Comparison of ENCODE assay signal across 10 cellular contexts in the genomic region with DNA sequence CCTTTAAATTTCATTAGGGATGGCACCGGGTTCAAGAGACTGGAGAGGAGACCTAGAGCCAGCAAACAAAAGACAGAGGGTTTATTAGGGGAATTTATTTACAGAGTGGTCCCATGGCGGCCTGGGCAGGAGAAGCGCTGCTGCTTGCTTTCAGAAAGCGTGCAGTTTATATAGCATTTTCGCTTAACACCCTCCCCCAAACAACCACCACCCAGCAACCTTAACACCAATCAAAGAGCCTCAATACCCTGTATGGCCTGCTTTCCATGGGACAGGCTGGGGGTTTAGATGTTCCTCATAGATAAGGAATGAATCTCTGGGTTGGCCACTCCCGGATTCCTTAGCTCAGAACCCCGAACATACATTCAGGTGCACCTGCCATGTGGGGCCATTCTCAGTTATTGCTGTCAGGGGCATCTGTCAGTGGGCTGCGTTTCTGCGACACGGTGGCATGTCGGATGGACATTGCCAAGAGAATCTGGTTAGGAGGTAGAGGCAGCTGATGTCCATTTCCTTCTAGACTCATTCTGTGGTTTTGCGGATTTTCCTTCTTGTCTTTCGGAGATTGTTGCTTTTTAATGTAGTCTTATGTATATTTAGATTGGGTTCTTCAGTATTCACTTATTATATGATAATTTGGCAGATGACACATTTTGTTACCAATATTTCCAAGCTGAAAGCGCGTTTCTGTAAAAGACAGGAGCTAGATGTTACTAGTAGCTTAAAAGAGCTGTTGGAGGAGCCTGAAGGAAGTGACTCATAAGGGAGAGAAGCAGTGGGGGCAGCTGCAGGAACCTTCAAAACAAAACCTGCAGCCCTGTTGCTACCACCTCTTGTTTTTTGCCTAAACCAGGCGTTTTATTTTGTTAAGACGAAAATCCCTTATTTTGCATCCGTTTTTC. TPM values are rescaled to one million over a fixed set of nuclear protein-coding genes. Genes with fewer than 3 reads are reported as not detected.
DNase-seq lines count a peak whose midpoint lies in the region; ATAC-seq, FAIRE-seq and TF ChIP-seq lines count a peak whose summit lies in the region.
"Had no signal": no experiment of that assay in that cellular context is flagged by ENCODE, and none has a peak within 500 bp of the region (broad histone marks: within the 10 kb centered on the region; RNA-seq: fewer than 3 reads in every experiment).

No MANE protein-coding gene starts in this region.

- TF ChIP-seq POLR2A in endothelial cell of umbilical vein (IDR thresholded peaks at IDR 0.05; ENCODE audit: low read depth, low read length) (no peak), suprapubic skin (IDR thresholded peaks at IDR 0.05) (no peak)

- H3K27me3 ChIP-seq in endothelial cell of umbilical vein (ENCODE audit: control insufficient read depth in 2 of 2, insufficient read depth in 2 of 2, low read length in 2 of 2) (no peaks in the 10 kb centered on the region), suprapubic skin (no peaks in the 10 kb centered on the region)

- dilution Hi-C loops in endothelial cell of umbilical vein (cut with MboI; ENCODE audit: extremely low pct_ligation_motif_present, low sequenced_read_pairs) = no loop called here

- no peak overlapping the region for H2AFZ ChIP-seq in endothelial cell of umbilical vein (ENCODE audit: low read depth, low read length)

- WGBS in suprapubic skin = 75% methylated on average over 18 of the region's 18 CpGs

- H3K4me2 ChIP-seq in endothelial cell of umbilical vein (ENCODE audit: insufficient read depth, low read length) = peak overlapping the region; percentile 89

- H3K4me3 ChIP-seq in endothelial cell of umbilical vein (replicated peaks in 1 of 3; ENCODE audit: insufficient read depth in 1 of 3, low read depth in 1 of 3, low read length in 3 of 3) (peak overlapping the region in 1 of 3 experiments; percentile 3), suprapubic skin (peak overlapping the region; percentile 11)

- FAIRE-seq in endothelial cell of umbilical vein (lab: Jason Lieb, UNC) = peak; percentile 70

- intact Hi-C loops in cardiac septum (cut with DNase I) (no loop called here), Right ventricle myocardium inferior (cut with DNase I) (no loop called here), endothelial cell of umbilical vein (cut with micrococcal nuclease) (no loop called here)

- H3K4me1 ChIP-seq in endothelial cell of umbilical vein (ENCODE audit: control insufficient read depth, extremely low read depth, insufficient read depth, low read length) (peaks cover 17% of the 10 kb centered on the region), suprapubic skin (peaks cover 16% of the 10 kb centered on the region)

- H4K20me1 ChIP-seq in endothelial cell of umbilical vein (replicated peaks; ENCODE audit: control insufficient read depth, extremely low read depth, insufficient read depth, low read length) = no peaks in the 10 kb centered on the region

- no peaks in the 10 kb centered on the region for H3K9me1 ChIP-seq in endothelial cell of umbilical vein (replicated peaks; ENCODE audit: control insufficient read depth, extremely low read depth, insufficient read depth, low read length)

- peaks cover 42% of the 10 kb centered on the region for H3K79me2 ChIP-seq in endothelial cell of umbilical vein (ENCODE audit: control insufficient read depth, insufficient read depth, low read length)

- peak; percentile 51 for DNase-seq in cardiac septum (ENCODE audit: low spot score)
- no peak for DNase-seq in Right ventricle myocardium inferior (ENCODE audit: missing footprints)
- peak; percentile 31 for DNase-seq in SIG-M5 (lab: John Stamatoyannopoulos, UW)
- DNase-seq in endothelial cell of umbilical vein (ENCODE audit: low read depth, low spot score) = peak; percentile 66
- no peak for DNase-seq in suprapubic skin (ENCODE audit: low spot score in 2 of 2)
- DNase-seq in Kasumi-1 (lab: John Stamatoyannopoulos, UW) = no peak
- DNase-seq in NCI-H69 (lab: John Stamatoyannopoulos, UW) = no peak
- DNase-seq: GDM1; stimulated activated CD4-positive, alpha-beta T cell treated with anti-CD3 and anti-CD28 coated beads, Interleukin-2, amount 100 ng/mL, for 48 hours had no signal

- TF ChIP-seq CTCF in endothelial cell of umbilical vein (IDR thresholded peaks at IDR 0.05; ENCODE audit: extremely low read depth in 1 of 2, insufficient read depth in 1 of 2, low read depth in 1 of 2, low read length in 2 of 2) (no peak), suprapubic skin (IDR thresholded peaks at IDR 0.05) (no peak)

- CTCF ChIA-PET in endothelial cell of umbilical vein (lab: Charles Lee) = interaction anchor here (0.9 to 4.2 kb wide), 7 partner anchors 9 to 245 kb away, joined by 3 to 23 read pairs (median 5); no protein-coding TSS in a partner anchor

- H3K27ac ChIP-seq in endothelial cell of umbilical vein (ENCODE audit: insufficient read depth, low read depth, low read length) (peak overlapping the region; percentile 28), suprapubic skin (no peak overlapping the region)

- ATAC-seq in Right ventricle myocardium inferior (no peak), GM18870 (IDR thresholded peaks at IDR 0.05; ENCODE audit: unreplicated experiment) (no peak)

- no TSS peak for BruUV-seq in endothelial cell of umbilical vein (replicated peaks; lab: Mats Ljungman, UMichigan)

- TF ChIP-seq EP300 in suprapubic skin (IDR thresholded peaks at IDR 0.05) = no peak

- H3K36me3 ChIP-seq in endothelial cell of umbilical vein (ENCODE audit: control insufficient read depth in 2 of 2, extremely low read depth in 1 of 2, insufficient read depth in 2 of 2, low read length in 2 of 2) (no peaks in the 10 kb centered on the region), suprapubic skin (no peaks in the 10 kb centered on the region)

- no peak overlapping the region for H3K9ac ChIP-seq in endothelial cell of umbilical vein (replicated peaks; ENCODE audit: extremely low read depth, insufficient read depth, low read length)

- POLR2A ChIA-PET in endothelial cell of umbilical vein (lab: Charles Lee) = interaction anchor here (0.7 to 1.3 kb wide), 2 partner anchors 14 to 18 kb away, joined by 3 read pairs; no protein-coding TSS in a partner anchor

- H3K9me3 ChIP-seq in endothelial cell of umbilical vein (replicated peaks; ENCODE audit: control insufficient read depth, insufficient read depth, low read length) = no peaks in the 10 kb centered on the region
- H3K9me3 ChIP-seq in suprapubic skin = no peaks in the 10 kb centered on the region

TF ChIP-seq in endothelial cell of umbilical vein, 7 proteins besides CTCF, POLR2A, EP300 and RAD21:
- peak; percentile 62 for TF ChIP-seq JUN (IDR thresholded peaks at IDR 0.05; ENCODE audit: borderline replicate concordance, insufficient read depth, insufficient read length, low read depth)
- TF ChIP-seq FOS (IDR thresholded peaks at IDR 0.05; ENCODE audit: borderline replicate concordance, insufficient read depth, low read length) = peak; percentile 87
- TF ChIP-seq GATA2 (IDR thresholded peaks at IDR 0.05; ENCODE audit: insufficient read depth, insufficient read length, low read depth, low read length) = peak; percentile 37
- no peak for TF ChIP-seq MYC (IDR thresholded peaks at IDR 0.05; ENCODE audit: low read depth, low read length)
- peak; percentile 20 for TF ChIP-seq POLR2AphosphoS5 (IDR thresholded peaks at IDR 0.05; ENCODE audit: insufficient read depth, low read depth, low read length)
- no peak for TF ChIP-seq MAX (IDR thresholded peaks at IDR 0.05; ENCODE audit: insufficient read depth, insufficient read length)
- no peak for TF ChIP-seq EZH2 (IDR thresholded peaks at IDR 0.05; ENCODE audit: borderline replicate concordance, low read depth, low read length, severe bottlenecking)
TF ChIP-seq in endothelial cell of umbilical vein: peak in this region for 4.

RNA-seq across cellular contexts. Expression of gene AGAP1, which starts 7.2 kb away (rescaled TPM):
- total RNA-seq in cardiac septum (18.7 TPM), Right ventricle myocardium inferior (23.5 TPM), endothelial cell of umbilical vein (19.5 and 20.9 TPM in 2 replicates), suprapubic skin (10 to 100 TPM; 14.1 to 30.7 (median 19.4) TPM)
- 10.2 and 10.8 TPM in 2 replicates for polyA plus RNA-seq in endothelial cell of umbilical vein
- polyA plus RNA-seq in endothelial cell of umbilical vein (2011; cell fraction: cytosol; rRNA removed) = 7.8 and 8.3 TPM in 2 replicates
- 14.8 and 17.7 TPM in 2 replicates for polyA plus RNA-seq in endothelial cell of umbilical vein (2011; cell fraction: nucleus; rRNA removed)
- polyA plus RNA-seq in endothelial cell of umbilical vein (2012) = 8.5 and 9.4 TPM in 2 replicates
- polyA minus RNA-seq in endothelial cell of umbilical vein = 34.2 and 41.8 TPM in 2 replicates
- polyA minus RNA-seq in endothelial cell of umbilical vein (2011; cell fraction: cytosol; rRNA and poly(A)+ RNA removed) = 19.9 TPM
- polyA minus RNA-seq in endothelial cell of umbilical vein (2011; cell fraction: nucleus; rRNA and poly(A)+ RNA removed) = 45.6 and 48.1 TPM in 2 replicates

Comparison
In these comparisons a context has a peak if more than half of its experiments do, and no peak if none do; other contexts are left out.
1. DNase-seq: peak in cardiac septum (single experiment), SIG-M5 (single experiment) and endothelial cell of umbilical vein (single experiment); none in Right ventricle myocardium inferior (single experiment), suprapubic skin (0 of 2), Kasumi-1 (0 of 2) and NCI-H69 (single experiment).